In genomic region chr3:109339186-109339585, GRCh38 we compare ENCODE assay signal across 20 cellular contexts. TPM values are rescaled to one million over a fixed set of nuclear protein-coding genes. Genes with fewer than 3 reads are reported as not detected.
"Had no signal": no experiment of that assay in that cellular context is flagged by ENCODE, and none has a peak within 500 bp of the region (broad histone marks: within the 10 kb centered on the region; RNA-seq: fewer than 3 reads in every experiment).

No MANE protein-coding gene starts in this region.

- H3K4me1 ChIP-seq: colonic mucosa, vagina had no signal

- H3K27ac ChIP-seq: adrenal gland, colonic mucosa, epithelial cell of prostate, hepatocyte, tibial nerve, vagina, VCaP had no signal

- H3K27me3 ChIP-seq: adrenal gland, colonic mucosa, hepatocyte, vagina had no signal

- DNase-seq: activated CD4-positive, alpha-beta T cell treated with anti-CD3 and anti-CD28 coated beads for 36 hours; activated naive CD4-positive, alpha-beta T cell treated with anti-CD3 and anti-CD28 coated beads, Interleukin-2, amount 10 ng/mL, durations not matched to agents 7 days and 5 days; adrenal gland; colonic mucosa; effector CD8-positive, alpha-beta T cell; midbrain; stimulated activated CD4-positive, alpha-beta T cell treated with anti-CD3 and anti-CD28 coated beads, Interleukin-2, amount 100 ng/mL, for 24 hours; stimulated activated naive B cell treated with anti-CD40 and anti-IgM and Interleukin-4, amounts not matched to agents 10 μg/mL and 1 μg/mL and 100 μg/mL, for 72 hours; T-helper 9 cell had no signal

- H3K9me3 Mint-ChIP-seq: activated T-helper 1 cell treated with anti-CD3 and anti-CD28 coated beads, Interleukin-12 subunit alpha, Interleukin-12 subunit beta, Interleukin-2, Interleukin-4 antibody, amounts not matched to agents 30 ng/mL and 10 ng/mL and 1 ng/mL, durations not matched to agents 14 hours and 24 hours and 36 hours; stimulated activated naive B cell treated with anti-CD40 and anti-IgM and Interleukin-4, amounts not matched to agents 10 μg/mL and 1 μg/mL and 100 μg/mL, for 72 hours had no signal

- H3K4me3 Mint-ChIP-seq: activated CD4-positive, alpha-beta T cell treated with anti-CD3 and anti-CD28 coated beads for 36 hours; activated naive CD4-positive, alpha-beta T cell treated with anti-CD3 and anti-CD28 coated beads, Interleukin-2, amount 10 ng/mL, durations not matched to agents 7 days and 5 days; activated T-helper 1 cell treated with anti-CD3 and anti-CD28 coated beads, Interleukin-12 subunit alpha, Interleukin-12 subunit beta, Interleukin-2, Interleukin-4 antibody, amounts not matched to agents 30 ng/mL and 10 ng/mL and 1 ng/mL, durations not matched to agents 14 hours and 24 hours and 36 hours; stimulated activated naive B cell treated with anti-CD40 and anti-IgM and Interleukin-4, amounts not matched to agents 10 μg/mL and 1 μg/mL and 100 μg/mL, for 72 hours had no signal

- FAIRE-seq: islet of Langerhans had no signal

- H3K9me3 ChIP-seq: adrenal gland, colonic mucosa, vagina had no signal

- H3K27ac Mint-ChIP-seq: activated CD4-positive, alpha-beta T cell treated with anti-CD3 and anti-CD28 coated beads for 36 hours; activated naive CD4-positive, alpha-beta T cell treated with anti-CD3 and anti-CD28 coated beads, Interleukin-2, amount 10 ng/mL, durations not matched to agents 7 days and 5 days; activated T-helper 1 cell treated with anti-CD3 and anti-CD28 coated beads, Interleukin-12 subunit alpha, Interleukin-12 subunit beta, Interleukin-2, Interleukin-4 antibody, amounts not matched to agents 30 ng/mL and 10 ng/mL and 1 ng/mL, durations not matched to agents 14 hours and 24 hours and 36 hours had no signal

- H3K36me3 ChIP-seq: adrenal gland, colonic mucosa, tibial nerve, vagina had no signal

- H3K4me3 ChIP-seq: adrenal gland, colonic mucosa, hepatocyte, tibial nerve, vagina had no signal

RNA-seq across cellular contexts. Expression of gene DPPA4, which starts 1.8 kb away (rescaled TPM):
- total RNA-seq: activated T-helper 1 cell treated with anti-CD3 and anti-CD28 coated beads, Interleukin-12 subunit alpha, Interleukin-12 subunit beta, Interleukin-2, Interleukin-4 antibody, amounts not matched to agents 30 ng/mL and 10 ng/mL and 1 ng/mL, durations not matched to agents 14 hours and 24 hours and 36 hours; cardiac septum; lower leg skin; sciatic nerve; subcutaneous adipose tissue; tibial nerve; vagina had no signal

RNA-seq across cellular contexts. Expression of gene DPPA2, which starts 22.9 kb away (rescaled TPM):
- total RNA-seq: activated CD4-positive, alpha-beta T cell treated with anti-CD3 and anti-CD28 coated beads for 36 hours; activated T-helper 1 cell treated with anti-CD3 and anti-CD28 coated beads, Interleukin-12 subunit alpha, Interleukin-12 subunit beta, Interleukin-2, Interleukin-4 antibody, amounts not matched to agents 30 ng/mL and 10 ng/mL and 1 ng/mL, durations not matched to agents 14 hours and 24 hours and 36 hours; adrenal gland; cardiac septum; colonic mucosa; hepatocyte; lower leg skin; sciatic nerve; subcutaneous adipose tissue; tibial nerve; vagina had no signal
- polyA plus RNA-seq: adrenal gland, hepatocyte had no signal
